Comparison of ENCODE assay signal across 8 cellular contexts in the genomic region with DNA sequence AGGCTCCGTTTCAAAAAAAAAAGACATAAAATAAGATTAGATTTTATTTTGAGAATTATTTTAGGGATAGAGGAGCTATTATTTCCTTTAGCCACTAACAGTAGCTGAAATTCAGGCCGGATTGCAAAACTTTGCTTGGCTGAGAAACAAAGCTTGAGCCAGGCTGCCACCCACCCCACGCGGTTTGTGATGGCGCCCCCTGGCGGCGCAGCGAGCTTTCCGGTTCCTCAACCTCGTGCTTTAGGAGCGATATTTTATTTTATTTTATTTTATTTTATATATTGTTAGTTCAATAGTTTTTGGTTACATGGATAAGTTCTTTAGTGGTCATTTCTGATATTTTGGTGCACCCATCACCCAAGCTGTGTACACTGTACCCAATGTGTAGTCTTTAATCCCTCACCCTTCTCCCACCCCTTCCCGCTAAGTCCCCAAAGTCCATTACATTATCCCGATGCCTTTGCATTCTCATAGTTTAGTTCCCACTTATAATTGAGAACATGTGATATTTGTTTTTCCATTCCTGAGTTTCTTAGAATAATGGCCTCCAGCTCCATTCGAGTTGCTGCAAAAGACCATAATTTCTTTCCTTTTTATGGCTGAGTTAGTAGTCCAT. TPM values are rescaled to one million over a fixed set of nuclear protein-coding genes. Genes with fewer than 3 reads are reported as not detected.
A peak's percentile ranks its signal among the peaks of the same experiment; 100 is the strongest.
DNase-seq lines count a peak whose midpoint lies in the region; ATAC-seq lines count a peak whose summit lies in the region.
"Had no signal": no experiment of that assay in that cellular context is flagged by ENCODE, and none has a peak within 500 bp of the region (broad histone marks: within the 10 kb centered on the region; RNA-seq: fewer than 3 reads in every experiment).

No MANE protein-coding gene starts in this region.

- H3K36me3 Mint-ChIP-seq in effector memory CD8-positive, alpha-beta T cell (ENCODE audit: insufficient read depth), result peaks cover 3% of the 10 kb centered on the region

- no peaks in the 10 kb centered on the region for H3K4me1 ChIP-seq in GM23248 (ENCODE audit: insufficient read depth)
- H3K4me1 ChIP-seq: thyroid gland had no signal

- H3K27me3 ChIP-seq in GM23248 (replicated peaks; ENCODE audit: insufficient read depth), result peaks cover 3% of the 10 kb centered on the region; the same call in 1 of the 2 replicates
- H3K27me3 ChIP-seq: thyroid gland had no signal

- no peak overlapping the region for H2AFZ ChIP-seq in GM23248

- WGBS in GM23248 (ENCODE audit: low coverage in 1 of 2, low lambda C conversion rate in 2 of 2, missing lambda C conversion rate in 2 of 2), 2 experiments, result 16 to 20% methylated on average over 14 of the region's 14 CpGs

- H3K27ac Mint-ChIP-seq in effector memory CD8-positive, alpha-beta T cell, result no peak overlapping the region

- H3K4me3 Mint-ChIP-seq in effector memory CD8-positive, alpha-beta T cell, result no peak overlapping the region

- peaks cover 43 to 52% of the 10 kb centered on the region in 2 donors for H3K27me3 Mint-ChIP-seq in effector memory CD8-positive, alpha-beta T cell

- no peaks in the 10 kb centered on the region for H4K20me1 ChIP-seq in GM23248 (ENCODE audit: insufficient read depth)

- no peaks in the 10 kb centered on the region for H3K79me2 ChIP-seq in GM23248 (ENCODE audit: insufficient read depth)

- H3K9me3 ChIP-seq in GM23248 (ENCODE audit: low read depth), result no peaks in the 10 kb centered on the region
- H3K9me3 ChIP-seq: thyroid gland had no signal

- peaks cover 3 to 7% of the 10 kb centered on the region in 2 donors for H3K4me1 Mint-ChIP-seq in effector memory CD8-positive, alpha-beta T cell (ENCODE audit: low read depth in 2 of 2)

- H3K4me2 ChIP-seq in GM23248 (ENCODE audit: unreplicated experiment), result no peak overlapping the region

- H3K27ac ChIP-seq in GM23248, result no peak overlapping the region
- H3K27ac ChIP-seq: thyroid gland had no signal

- no peak overlapping the region for H3K4me3 ChIP-seq in GM23248
- H3K4me3 ChIP-seq: thyroid gland had no signal

- ATAC-seq in effector memory CD8-positive, alpha-beta T cell (replicated peaks), result no peak

- H3K9me2 ChIP-seq in GM23248 (ENCODE audit: insufficient read depth), result no peaks in the 10 kb centered on the region

- DNase-seq in GM23248 (peak; percentile 41), T-helper 9 cell (peak; percentile 47), GOT3 (lab: John Stamatoyannopoulos, UW) (no peak), SW 1271 (lab: John Stamatoyannopoulos, UW) (no peak), occipital lobe (lab: John Stamatoyannopoulos, UW) (no peak)
- peak; percentile 26 to 37 (median 31) for DNase-seq in effector memory CD8-positive, alpha-beta T cell
- DNase-seq in stimulated activated CD4-positive, alpha-beta T cell treated with anti-CD3 and anti-CD28 coated beads, TNF-alpha, amount 100 ng/mL, for 24 hours (ENCODE audit: low read depth in 3 of 3), result peak in 2 of 3 experiments; percentile 31 to 51

- H3K36me3 ChIP-seq in GM23248 (ENCODE audit: low read depth), result no peaks in the 10 kb centered on the region
- H3K36me3 ChIP-seq: thyroid gland had no signal

- no peak overlapping the region for H3K9ac ChIP-seq in GM23248

- in situ Hi-C loops in GM23248 (cut with MboI), result no loop called here

- no peaks in the 10 kb centered on the region for H3F3A ChIP-seq in GM23248 (ENCODE audit: insufficient read depth)

- no peaks in the 10 kb centered on the region for H3K9me3 Mint-ChIP-seq in effector memory CD8-positive, alpha-beta T cell

RNA-seq across cellular contexts. Expression of a gene that starts 19.8 kb away (rescaled TPM):
- not detected in 2 replicates for total RNA-seq in GM23248 (2014; rRNA removed; shearing (Covaris generic))
- not detected in 2 replicates for polyA plus RNA-seq in GM23248 (2016; fragmentation: Nextera tagmentation; extraction: Ambion mirVana)
- total RNA-seq in occipital lobe, result not detected

RNA-seq across cellular contexts. Expression of a gene that starts 41.4 kb away (rescaled TPM):
- total RNA-seq in GM23248 (2014; rRNA removed; shearing (Covaris generic)), result not detected in 2 replicates
- not detected in 2 replicates for polyA plus RNA-seq in GM23248 (2016; fragmentation: Nextera tagmentation; extraction: Ambion mirVana)
- total RNA-seq in occipital lobe, result not detected
- total RNA-seq: thyroid gland had no signal

Comparison
In these comparisons a context has a peak if more than half of its experiments do, and no peak if none do; other contexts are left out.
1. DNase-seq: peak in GM23248 (single experiment), T-helper 9 cell (single experiment), effector memory CD8-positive, alpha-beta T cell (3 of 3) and stimulated activated CD4-positive, alpha-beta T cell treated with anti-CD3 and anti-CD28 coated beads, TNF-alpha, amount 100 ng/mL, for 24 hours (2 of 3); none in GOT3 (single experiment), SW 1271 (0 of 2) and occipital lobe (single experiment).